8 cellular contexts compared by ENCODE assay signal in genomic region chr9:122464633-122465567, GRCh38.
DNase-seq lines count a peak whose midpoint lies in the region; ATAC-seq and TF ChIP-seq lines count a peak whose summit lies in the region.

No MANE protein-coding gene starts in this region.

- TF ChIP-seq CTCF in LNCAP (IDR thresholded peaks at IDR 0.05), result peak; percentile 85
- peak; percentile 39 for TF ChIP-seq CTCF in neutrophil (IDR thresholded peaks at IDR 0.05)

- peak overlapping the region; percentile 49 to 54 for H3K4me3 ChIP-seq in neutrophil (ENCODE audit: low read depth in 1 of 2, low read length in 1 of 2)

- no peaks in the 10 kb centered on the region for H3K9me3 ChIP-seq in neutrophil

- DNase-seq in DMS153 treated with DMSO at 0.1 percent for 48 hours (lab: John Stamatoyannopoulos, UW; ENCODE audit: unreplicated experiment) (peak; percentile 84), RPMI8226 (peak; percentile 89), fibroblast of the conjunctiva (ENCODE audit: low read depth) (peak; percentile 92), stromal cell of bone marrow (ENCODE audit: low read depth) (peak; percentile 87)
- DNase-seq in activated T-helper 1 cell treated with anti-CD3 and anti-CD28 coated beads, Interleukin-2, amount 50 U/mL, for 16 hours (ENCODE audit: low read depth in 1 of 2, low spot score in 1 of 2), result peak; percentile 11 to 33

- peak; percentile 74 for ATAC-seq in GM21723 (IDR thresholded peaks at IDR 0.05; ENCODE audit: unreplicated experiment)

- peaks cover 36% of the 10 kb centered on the region for H3K27me3 ChIP-seq in neutrophil

- peak overlapping the region; percentile 13 for H3K27ac ChIP-seq in neutrophil

- H3K4me1 ChIP-seq in neutrophil (ENCODE audit: control insufficient read depth in 1 of 2, insufficient read depth in 1 of 2, low read depth in 1 of 2, low read length in 1 of 2), result peaks cover 4% of the 10 kb centered on the region in 2 experiments

- H3K36me3 ChIP-seq in neutrophil, result no peaks in the 10 kb centered on the region

Comparison
In these comparisons a context has a peak if more than half of its experiments do, and no peak if none do; other contexts are left out.
1. Peak in every context shown above with its lines: DNase-seq, ATAC-seq, H3K4me3 ChIP-seq and H3K27ac ChIP-seq.
2. DNase-seq: peak in every context shown above with its lines; median percentile 92 in fibroblast of the conjunctiva; 89 in RPMI8226; 87 in stromal cell of bone marrow; 84 in DMS153 treated with DMSO at 0.1 percent for 48 hours; 22 in activated T-helper 1 cell treated with anti-CD3 and anti-CD28 coated beads, Interleukin-2, amount 50 U/mL, for 16 hours.